In the genomic region with DNA sequence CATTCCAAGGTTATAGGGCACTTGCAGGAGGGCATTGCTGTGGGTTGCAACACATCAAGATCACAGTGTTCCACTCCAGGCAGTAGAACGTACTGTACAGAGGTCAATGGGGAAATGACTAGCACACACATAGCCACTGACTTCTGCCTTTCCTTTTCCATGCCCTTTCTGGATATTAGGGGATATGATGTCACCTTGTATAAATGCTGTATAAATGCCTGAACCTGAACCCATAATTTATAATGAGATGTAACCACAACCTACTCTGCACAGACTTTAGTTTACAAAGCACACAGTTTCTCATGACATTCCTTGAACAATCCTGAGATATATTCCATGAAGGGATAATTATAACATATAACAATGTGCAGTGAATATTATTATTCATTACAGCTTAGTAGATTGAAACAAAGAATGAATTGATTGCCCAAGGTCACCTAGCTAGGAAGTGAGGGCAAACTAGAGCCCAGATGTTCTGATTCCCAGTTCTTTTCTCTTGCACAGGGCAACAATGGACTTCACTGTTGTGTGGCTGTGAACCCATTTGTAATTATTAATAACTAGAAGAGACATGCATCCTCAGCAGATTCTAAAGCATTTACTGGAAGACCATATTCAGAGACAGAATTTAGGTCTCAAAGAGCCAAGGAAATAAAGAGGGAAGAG, we compare ENCODE assay signal across 12 cellular contexts. TPM values are rescaled to one million over a fixed set of nuclear protein-coding genes. Genes with fewer than 3 reads are reported as not detected.
DNase-seq lines count a peak whose midpoint lies in the region; ATAC-seq and TF ChIP-seq lines count a peak whose summit lies in the region.
"Had no signal": no experiment of that assay in that cellular context is flagged by ENCODE, and none has a peak within 500 bp of the region (broad histone marks: within the 10 kb centered on the region; RNA-seq: fewer than 3 reads in every experiment).

No MANE protein-coding gene starts in this region.

- 30 to 65% (median 46%) methylated on average over 1 of the region's 1 CpG for WGBS in heart left ventricle, 4 donors

- intact Hi-C loops in heart left ventricle (cut with DNase I), result loop anchor here in 4 of 10 donors (2.0 to 10.0 kb wide), 4 partner anchors 87 to 239 kb away; a partner anchor contains a TSS

- H3K4me3 ChIP-seq in heart left ventricle (no peak overlapping the region), skeletal muscle cell (ENCODE audit: low read depth, low read length) (no peak overlapping the region)
- H3K4me3 ChIP-seq: prostate gland had no signal

- in situ Hi-C loops in GM13977 (cut with MboI; ENCODE audit: low pct_unique_long_range_greater_than_20kb, low sequenced_read_pairs, unreplicated experiment), result no loop called here

- peak; percentile 36 to 70 (median 58) for ATAC-seq in heart left ventricle
- ATAC-seq: activated naive CD8-positive, alpha-beta T cell treated with anti-CD3 and anti-CD28 coated beads, Interleukin-2, amount 50 U/mL, for 24 hours had no signal

- peaks cover 0 to 51% (median 24%) of the 10 kb centered on the region in 12 donors for H3K4me1 ChIP-seq in heart left ventricle
- H3K4me1 ChIP-seq: prostate gland had no signal

- peak overlapping the region in 9 of 12 donors; percentile 9 to 95 (median 67) for H3K27ac ChIP-seq in heart left ventricle
- H3K27ac ChIP-seq: prostate gland had no signal

- TF ChIP-seq POLR2A in heart left ventricle (IDR thresholded peaks at IDR 0.05), result no peak

- no peaks in the 10 kb centered on the region for H3K9me3 ChIP-seq in heart left ventricle
- H3K9me3 ChIP-seq: prostate gland had no signal

- no peaks in the 10 kb centered on the region for H3K36me3 ChIP-seq in heart left ventricle
- H3K36me3 ChIP-seq: prostate gland had no signal

- no peaks in the 10 kb centered on the region for H3K27me3 ChIP-seq in heart left ventricle

- TF ChIP-seq CTCF in heart left ventricle (IDR thresholded peaks at IDR 0.05) (no peak), GM13977 (IDR thresholded peaks at IDR 0.05; ENCODE audit: extremely low read depth, insufficient read depth, missing control alignments) (no peak)

- DNase-seq in GM04504 (ENCODE audit: low read depth) (peak; percentile 61), astrocyte of the hippocampus (ENCODE audit: low read depth, low spot score) (peak; percentile 54), heart left ventricle (no peak), skeletal muscle cell (ENCODE audit: low read depth) (peak; percentile 90), GM13977 (ENCODE audit: low spot score) (no peak), NCI-H510A (lab: John Stamatoyannopoulos, UW) (no peak)
- no peak for DNase-seq in activated CD4-positive, alpha-beta T cell treated with anti-CD3 and anti-CD28 coated beads, Interleukin-2, amount 50 U/mL, for 48 hours
- DNase-seq in stimulated activated CD4-positive, alpha-beta T cell treated with anti-CD3 and anti-CD28 coated beads, Interleukin-2, amount 100 ng/mL, for 48 hours, result no peak
- DNase-seq: activated naive CD8-positive, alpha-beta T cell treated with anti-CD3 and anti-CD28 coated beads, Interleukin-2, amount 50 U/mL, for 24 hours; NCI-H1105; T-helper 9 cell had no signal

RNA-seq across cellular contexts. Expression of a gene that starts 5.6 kb away (rescaled TPM):
- total RNA-seq in heart left ventricle, result 100 to 1,000 TPM in 4 of 9 donors, 10 to 100 TPM in 5; 70.0 to 175 (median 97.8) TPM
- polyA plus RNA-seq in heart left ventricle, result 100 to 1,000 TPM in 1 of 2 donors, 10 to 100 TPM in 1; 43.2 to 103 TPM

Comparison
In these comparisons a context has a peak if more than half of its experiments do, and no peak if none do; other contexts are left out.
1. DNase-seq: peak in GM04504 (single experiment), astrocyte of the hippocampus (single experiment) and skeletal muscle cell (single experiment); none in heart left ventricle (0 of 5), activated CD4-positive, alpha-beta T cell treated with anti-CD3 and anti-CD28 coated beads, Interleukin-2, amount 50 U/mL, for 48 hours (0 of 2), stimulated activated CD4-positive, alpha-beta T cell treated with anti-CD3 and anti-CD28 coated beads, Interleukin-2, amount 100 ng/mL, for 48 hours (0 of 2), GM13977 (single experiment) and NCI-H510A (single experiment).